In the genomic region with DNA sequence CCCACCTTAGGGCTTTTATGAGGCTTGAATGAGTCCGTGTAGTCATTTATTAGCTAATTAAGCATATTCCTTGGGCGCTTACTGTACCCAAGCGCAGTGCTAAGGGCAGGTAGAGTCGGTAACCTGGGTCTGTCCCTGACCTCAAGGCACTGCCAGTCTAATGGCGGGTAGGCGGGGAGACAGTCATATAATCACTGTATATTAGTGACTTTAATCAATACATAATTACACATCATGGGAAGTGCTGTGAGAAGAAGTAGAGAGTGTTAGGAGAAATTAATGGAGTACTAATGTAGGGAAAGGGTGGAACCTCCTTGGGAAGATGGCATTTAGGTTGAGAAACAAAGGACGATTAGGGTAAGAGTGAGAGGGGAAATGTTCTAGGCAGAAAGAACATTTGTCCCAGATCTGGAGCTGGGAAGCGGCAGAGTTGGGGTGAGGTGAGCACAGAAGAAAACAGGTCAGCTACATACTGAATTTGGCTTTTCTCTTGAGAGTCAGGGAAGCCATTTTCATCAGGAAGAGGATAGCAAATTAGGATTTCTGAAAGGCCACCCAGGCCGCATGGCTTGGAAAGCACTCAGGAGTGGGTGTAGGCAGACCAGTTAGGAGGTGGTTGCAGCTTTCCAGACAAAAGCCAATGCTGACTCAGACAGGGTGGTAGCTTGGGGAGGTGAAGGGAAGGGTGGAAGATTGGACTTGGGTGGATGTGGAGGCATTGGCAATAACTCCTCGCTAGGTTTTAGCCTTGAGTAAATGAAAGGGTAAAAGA, we compare ENCODE assay signal across 8 cellular contexts. TPM values are rescaled to one million over a fixed set of nuclear protein-coding genes. Genes with fewer than 3 reads are reported as not detected.
A peak's percentile ranks its signal among the peaks of the same experiment; 100 is the strongest.
DNase-seq lines count a peak whose midpoint lies in the region.

No MANE protein-coding gene starts in this region.

- POLR2A ChIA-PET in activated CD4-positive, alpha-beta memory T cell treated with anti-CD3 and anti-CD28 coated beads, Interleukin-2, amount 10 ng/mL, durations not matched to agents 7 days and 5 days (lab: Charles Lee): interaction anchor here (0.7 to 0.9 kb wide), 2 partner anchors 116 to 350 kb away, joined by 3 read pairs; no protein-coding TSS in a partner anchor

- H3K27me3 Mint-ChIP-seq in activated CD4-positive, alpha-beta memory T cell treated with anti-CD3 and anti-CD28 coated beads, Interleukin-2, amount 10 ng/mL, durations not matched to agents 7 days and 5 days: no peaks in the 10 kb centered on the region
- no peaks in the 10 kb centered on the region for H3K27me3 Mint-ChIP-seq in stimulated activated naive CD8-positive, alpha-beta T cell treated with anti-CD3 and anti-CD28 coated beads, Interleukin-15, Interleukin-2, amounts not matched to agents 100 ng/mL and 50 ng/mL, for 24 hours

- H3K4me3 ChIP-seq in iPS-15b (ENCODE audit: low read depth, low read length): peak overlapping the region; percentile 91

- peak overlapping the region; percentile 88 for H3K4me3 Mint-ChIP-seq in activated CD4-positive, alpha-beta memory T cell treated with anti-CD3 and anti-CD28 coated beads, Interleukin-2, amount 10 ng/mL, durations not matched to agents 7 days and 5 days
- peak overlapping the region; percentile 87 for H3K4me3 Mint-ChIP-seq in stimulated activated naive CD8-positive, alpha-beta T cell treated with anti-CD3 and anti-CD28 coated beads, Interleukin-15, Interleukin-2, amounts not matched to agents 100 ng/mL and 50 ng/mL, for 24 hours

- peaks cover 2% of the 10 kb centered on the region for H3K36me3 ChIP-seq in iPS-15b (ENCODE audit: control insufficient read depth, insufficient read depth, low read length)

- CTCF ChIA-PET in activated CD4-positive, alpha-beta memory T cell treated with anti-CD3 and anti-CD28 coated beads, Interleukin-2, amount 10 ng/mL, durations not matched to agents 7 days and 5 days (lab: Charles Lee): interaction anchor here (1.2 to 1.5 kb wide), 2 partner anchors 132 to 258 kb away, joined by 3 to 4 read pairs; no protein-coding TSS in a partner anchor

- H3K9me3 Mint-ChIP-seq in activated CD4-positive, alpha-beta memory T cell treated with anti-CD3 and anti-CD28 coated beads, Interleukin-2, amount 10 ng/mL, durations not matched to agents 7 days and 5 days: no peaks in the 10 kb centered on the region
- H3K9me3 Mint-ChIP-seq in stimulated activated naive CD8-positive, alpha-beta T cell treated with anti-CD3 and anti-CD28 coated beads, Interleukin-15, Interleukin-2, amounts not matched to agents 100 ng/mL and 50 ng/mL, for 24 hours: no peaks in the 10 kb centered on the region

- H3K9me3 ChIP-seq in iPS-15b (ENCODE audit: control insufficient read depth, insufficient read depth, low read length): no peaks in the 10 kb centered on the region

- peaks cover 43% of the 10 kb centered on the region for H3K4me1 Mint-ChIP-seq in activated CD4-positive, alpha-beta memory T cell treated with anti-CD3 and anti-CD28 coated beads, Interleukin-2, amount 10 ng/mL, durations not matched to agents 7 days and 5 days
- H3K4me1 Mint-ChIP-seq in stimulated activated naive CD8-positive, alpha-beta T cell treated with anti-CD3 and anti-CD28 coated beads, Interleukin-15, Interleukin-2, amounts not matched to agents 100 ng/mL and 50 ng/mL, for 24 hours (ENCODE audit: low read depth): peaks cover 43% of the 10 kb centered on the region

- H3K9ac ChIP-seq in iPS-15b (ENCODE audit: low read depth, low read length): peak overlapping the region; percentile 99

- H3K27ac Mint-ChIP-seq in activated CD4-positive, alpha-beta memory T cell treated with anti-CD3 and anti-CD28 coated beads, Interleukin-2, amount 10 ng/mL, durations not matched to agents 7 days and 5 days: peak overlapping the region; percentile 23
- peak overlapping the region; percentile 100 for H3K27ac Mint-ChIP-seq in stimulated activated naive CD8-positive, alpha-beta T cell treated with anti-CD3 and anti-CD28 coated beads, Interleukin-15, Interleukin-2, amounts not matched to agents 100 ng/mL and 50 ng/mL, for 24 hours

- no peaks in the 10 kb centered on the region for H3K36me3 Mint-ChIP-seq in activated CD4-positive, alpha-beta memory T cell treated with anti-CD3 and anti-CD28 coated beads, Interleukin-2, amount 10 ng/mL, durations not matched to agents 7 days and 5 days (ENCODE audit: low read depth)
- H3K36me3 Mint-ChIP-seq in stimulated activated naive CD8-positive, alpha-beta T cell treated with anti-CD3 and anti-CD28 coated beads, Interleukin-15, Interleukin-2, amounts not matched to agents 100 ng/mL and 50 ng/mL, for 24 hours (ENCODE audit: low read depth): no peaks in the 10 kb centered on the region

- H3K4me1 ChIP-seq in iPS-15b (ENCODE audit: control insufficient read depth, insufficient read depth, low read length): peaks cover 11% of the 10 kb centered on the region

- DNase-seq in NCI-H748 (lab: John Stamatoyannopoulos, UW; ENCODE audit: unreplicated experiment): peak; percentile 40
- DNase-seq in NCI-H748 treated with DMSO at 0.1 percent for 48 hours (lab: John Stamatoyannopoulos, UW): no peak
- no peak for DNase-seq in activated CD4-positive, alpha-beta memory T cell treated with anti-CD3 and anti-CD28 coated beads, Interleukin-2, amount 10 ng/mL, durations not matched to agents 7 days and 5 days
- no peak for DNase-seq in SIG-M5 treated with dmso at 0.1 percent for 504 hours (lab: John Stamatoyannopoulos, UW; ENCODE audit: unreplicated experiment)
- DNase-seq in dermis blood vessel endothelial cell: no peak
- no peak for DNase-seq in AG08396 (ENCODE audit: low spot score)

- peaks cover 7% of the 10 kb centered on the region for H3K27me3 ChIP-seq in iPS-15b (ENCODE audit: control insufficient read depth, insufficient read depth, low read length)

RNA-seq across cellular contexts. Expression of a gene that starts 1.0 kb away (rescaled TPM):
- total RNA-seq in activated CD4-positive, alpha-beta memory T cell treated with anti-CD3 and anti-CD28 coated beads, Interleukin-2, amount 10 ng/mL, durations not matched to agents 7 days and 5 days: 10 to 100 TPM; 37.7 to 39.4 TPM
- 53.9 and 64.8 TPM in 2 replicates for total RNA-seq in dermis blood vessel endothelial cell

RNA-seq across cellular contexts. Expression of a gene that starts 7.6 kb away (rescaled TPM):
- not detected for total RNA-seq in activated CD4-positive, alpha-beta memory T cell treated with anti-CD3 and anti-CD28 coated beads, Interleukin-2, amount 10 ng/mL, durations not matched to agents 7 days and 5 days
- 0.23 and 0.34 TPM in 2 replicates for total RNA-seq in dermis blood vessel endothelial cell
